In the genomic region with DNA sequence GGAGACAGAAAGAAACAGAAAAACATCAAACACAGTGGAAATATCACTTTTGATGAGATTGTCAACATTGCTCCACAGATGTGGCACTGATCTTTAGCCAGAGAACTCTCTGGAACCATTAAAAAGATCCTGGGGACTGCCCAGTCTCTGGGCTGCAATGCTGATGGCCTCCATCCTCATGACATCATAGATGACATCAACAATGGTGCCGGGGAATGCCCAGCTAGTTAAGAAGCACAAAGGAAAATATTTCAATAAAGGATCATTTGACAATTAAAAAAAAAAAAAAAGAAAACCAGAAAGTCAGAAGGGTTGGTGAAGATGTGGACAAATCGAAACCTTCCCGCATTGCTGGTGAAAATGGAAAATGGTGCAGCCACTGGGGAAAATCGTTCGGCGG, we compare ENCODE assay signal across 28 cellular contexts. TPM values are rescaled to one million over a fixed set of nuclear protein-coding genes. Genes with fewer than 3 reads are reported as not detected.
DNase-seq lines count a peak whose midpoint lies in the region; ATAC-seq, FAIRE-seq and TF ChIP-seq lines count a peak whose summit lies in the region.
"Had no signal": no experiment of that assay in that cellular context is flagged by ENCODE, and none has a peak within 500 bp of the region (broad histone marks: within the 10 kb centered on the region; RNA-seq: fewer than 3 reads in every experiment).

No MANE protein-coding gene starts in this region.

- in situ Hi-C loops in IMR-90 (cut with MboI; ENCODE audit: low sequenced_read_pairs), result loop anchor here (5.0 kb wide), 1 partner anchor 399 kb away; no protein-coding TSS in a partner anchor

- CTCF ChIA-PET in HEK293 (lab: Yijun Ruan, JAX), result interaction anchor here (0.6 to 1.3 kb wide), 2 partner anchors 8 to 550 kb away, joined by 3 to 5 read pairs; no protein-coding TSS in a partner anchor
- CTCF ChIA-PET in IMR-90 (lab: Yijun Ruan, JAX), result no interaction called here

- H4K20me1 ChIP-seq in IMR-90 (ENCODE audit: insufficient read depth, low read length) (no peaks in the 10 kb centered on the region), H9 (ENCODE audit: control insufficient read depth, insufficient read depth, insufficient read length) (no peaks in the 10 kb centered on the region)

- intact Hi-C loops in IMR-90 (cut with micrococcal nuclease), result no loop called here

- no peak overlapping the region for H2BK5ac ChIP-seq in IMR-90 (ENCODE audit: low read depth, low read length, poor library complexity, severe bottlenecking)
- H2BK5ac ChIP-seq in H9 (ENCODE audit: insufficient read length, low read length), result no peak overlapping the region

- no TSS peak for BruUV-seq in IMR-90 (replicated peaks; lab: Mats Ljungman, UMichigan)

- H3K18ac ChIP-seq in IMR-90 (ENCODE audit: low read depth, low read length), result no peak overlapping the region
- H3K18ac ChIP-seq in H9 (ENCODE audit: insufficient read length, low read depth, low read length), result no peak overlapping the region

- H3K23ac ChIP-seq in IMR-90 (ENCODE audit: low read depth, low read length) (no peak overlapping the region), H9 (ENCODE audit: insufficient read length, low read depth, low read length) (no peak overlapping the region)

- H3K9me3 ChIP-seq in HEK293 (ENCODE audit: control insufficient read depth, insufficient read depth, low read depth, low read length), result no peaks in the 10 kb centered on the region
- H3K9me3 ChIP-seq in IMR-90 (ENCODE audit: control insufficient read depth, insufficient read depth, low read length), result peaks cover 2% of the 10 kb centered on the region
- H3K9me3 ChIP-seq in H9 (ENCODE audit: control insufficient read depth, low read depth, low read length), result no peaks in the 10 kb centered on the region
- H3K9me3 ChIP-seq: BE2C, BLaER1 had no signal

- H2AFZ ChIP-seq in IMR-90 (replicated peaks; ENCODE audit: low read length, poor library complexity) (no peak overlapping the region), H9 (ENCODE audit: low read length) (no peak overlapping the region)

- H3K27me3 ChIP-seq in IMR-90 (ENCODE audit: control insufficient read depth, insufficient read depth, low read length) (no peaks in the 10 kb centered on the region), H9 (ENCODE audit: insufficient read depth, low read length) (no peaks in the 10 kb centered on the region)

- no peaks in the 10 kb centered on the region for H3K9me3 Mint-ChIP-seq in activated naive CD4-positive, alpha-beta T cell treated with anti-CD3 and anti-CD28 coated beads, Interleukin-2, amount 50 U/mL, for 24 hours
- H3K9me3 Mint-ChIP-seq in activated naive CD4-positive, alpha-beta T cell treated with anti-CD3 and anti-CD28 coated beads, Interleukin-2, amount 50 U/mL, for 72 hours, result peaks cover 0 to 9% of the 10 kb centered on the region in 2 donors
- H3K9me3 Mint-ChIP-seq in glutamatergic neuron (ENCODE audit: unreplicated experiment), result peaks cover 4% of the 10 kb centered on the region
- no peaks in the 10 kb centered on the region; a peak in 2 of 5 replicates for H3K9me3 Mint-ChIP-seq in H9
- H3K9me3 Mint-ChIP-seq: CD4-positive, alpha-beta memory T cell; CD8-positive, alpha-beta memory T cell had no signal

- no peak overlapping the region for H2BK15ac ChIP-seq in IMR-90 (ENCODE audit: low read depth, low read length)
- no peak overlapping the region for H2BK15ac ChIP-seq in H9 (ENCODE audit: low read depth, low read length)

- H3K4ac ChIP-seq in IMR-90 (ENCODE audit: low read depth, low read length) (no peak overlapping the region), H9 (ENCODE audit: low read depth, low read length) (no peak overlapping the region)

- H3K9me1 ChIP-seq in IMR-90 (ENCODE audit: insufficient read depth, low read length), result no peaks in the 10 kb centered on the region

- H3K4me1 Mint-ChIP-seq in activated naive CD4-positive, alpha-beta T cell treated with anti-CD3 and anti-CD28 coated beads, Interleukin-2, amount 50 U/mL, for 24 hours, result peaks cover 11% of the 10 kb centered on the region
- H3K4me1 Mint-ChIP-seq in glutamatergic neuron (ENCODE audit: low read depth, unreplicated experiment) (peaks cover 4% of the 10 kb centered on the region), H9 (peaks cover 9 to 10% of the 10 kb centered on the region in 2 experiments)

- no peak overlapping the region for H3K14ac ChIP-seq in IMR-90 (replicated peaks; ENCODE audit: low read depth, low read length)
- H3K14ac ChIP-seq in H9 (ENCODE audit: insufficient read depth, low read length), result no peak overlapping the region

- no peak overlapping the region for H2AK9ac ChIP-seq in IMR-90 (replicated peaks; ENCODE audit: low read depth, low read length, poor library complexity)

- peaks cover 3% of the 10 kb centered on the region for H3K27me3 Mint-ChIP-seq in activated naive CD4-positive, alpha-beta T cell treated with anti-CD3 and anti-CD28 coated beads, Interleukin-2, amount 50 U/mL, for 24 hours
- peaks cover 9% of the 10 kb centered on the region for H3K27me3 Mint-ChIP-seq in glutamatergic neuron (ENCODE audit: unreplicated experiment)
- peaks cover 7% of the 10 kb centered on the region for H3K27me3 Mint-ChIP-seq in H9 (ENCODE audit: low read depth)

- H2BK120ac ChIP-seq in IMR-90 (ENCODE audit: low read depth, low read length), result no peak overlapping the region
- no peak overlapping the region for H2BK120ac ChIP-seq in H9 (ENCODE audit: low read depth, low read length, poor library complexity, severe bottlenecking)

- FAIRE-seq in urothelium cell line (lab: Jason Lieb, UNC), result peak; percentile 27
- FAIRE-seq: A204.1, GM12878, GM12892, GM18507 had no signal

- no peak overlapping the region for H2AK5ac ChIP-seq in IMR-90 (ENCODE audit: low read depth, low read length)
- no peak overlapping the region for H2AK5ac ChIP-seq in H9 (ENCODE audit: insufficient read length, low read length)

- H4K8ac ChIP-seq in IMR-90 (ENCODE audit: low read depth in 2 of 2, low read length in 2 of 2) (no peak overlapping the region), H9 (replicated peaks; ENCODE audit: insufficient read length, low read depth, low read length) (no peak overlapping the region)

- no peak for ATAC-seq in activated naive CD4-positive, alpha-beta T cell treated with anti-CD3 and anti-CD28 coated beads, Interleukin-2, amount 50 U/mL, for 72 hours
- ATAC-seq in IMR-90 (ENCODE audit: low read depth), result no peak
- ATAC-seq: GM12878 had no signal

- TF ChIP-seq CTCF in HEK293 (tag by site-specific recombination; IDR thresholded peaks at IDR 0.05) (no peak), IMR-90 (conservative IDR thresholded peaks at IDR 0.05; ENCODE audit: low read depth, low read length) (no peak), glutamatergic neuron (IDR thresholded peaks at IDR 0.05; ENCODE audit: partially characterized antibody, unreplicated experiment) (no peak), H9 (conservative IDR thresholded peaks at IDR 0.05) (no peak)

- no peak for TF ChIP-seq POLR2A in IMR-90 (IDR thresholded peaks at IDR 0.05; ENCODE audit: low read depth, low read length)

- no peaks in the 10 kb centered on the region for H3K79me1 ChIP-seq in IMR-90 (ENCODE audit: low read depth in 1 of 2, low read length in 2 of 2)
- H3K79me1 ChIP-seq in H9 (ENCODE audit: insufficient read depth, low read depth, low read length, poor library complexity, severe bottlenecking), result no peaks in the 10 kb centered on the region

- peak overlapping the region; percentile 35 for H3K27ac Mint-ChIP-seq in activated naive CD4-positive, alpha-beta T cell treated with anti-CD3 and anti-CD28 coated beads, Interleukin-2, amount 50 U/mL, for 24 hours
- H3K27ac Mint-ChIP-seq in activated naive CD4-positive, alpha-beta T cell treated with anti-CD3 and anti-CD28 coated beads, Interleukin-2, amount 50 U/mL, for 72 hours, result no peak overlapping the region
- H3K27ac Mint-ChIP-seq in glutamatergic neuron (ENCODE audit: unreplicated experiment) (no peak overlapping the region), H9 (no peak overlapping the region)
- H3K27ac Mint-ChIP-seq: CD14-positive monocyte; CD4-positive, alpha-beta memory T cell; CD4-positive, CD25-positive, alpha-beta regulatory T cell; CD8-positive, alpha-beta memory T cell had no signal

- no peak overlapping the region for H2BK12ac ChIP-seq in H9 (ENCODE audit: insufficient read length, low read depth, low read length)

- H3K36me3 ChIP-seq in HEK293 (ENCODE audit: control insufficient read depth in 2 of 2, insufficient read depth in 1 of 2, low read length in 2 of 2) (no peaks in the 10 kb centered on the region), IMR-90 (ENCODE audit: control insufficient read depth, insufficient read depth, low read length) (no peaks in the 10 kb centered on the region)
- H3K36me3 ChIP-seq: BE2C, BLaER1 had no signal

- POLR2A ChIA-PET in HEK293 (lab: Yijun Ruan, JAX), result no interaction called here
- POLR2A ChIA-PET in IMR-90 (lab: Charles Lee; ENCODE audit: unreplicated experiment), result no interaction called here

- H3K27ac ChIP-seq in HEK293 (ENCODE audit: extremely low read depth, low read depth, low read length) (no peak overlapping the region), IMR-90 (ENCODE audit: insufficient read depth, low read length) (no peak overlapping the region), H9 (ENCODE audit: insufficient read length, low read depth, low read length) (no peak overlapping the region)
- H3K27ac ChIP-seq: BLaER1 had no signal

- H3K23me2 ChIP-seq in H9 (ENCODE audit: insufficient read length, low read depth, low read length, poor library complexity, severe bottlenecking), result no peaks in the 10 kb centered on the region

- H3K4me1 ChIP-seq in HEK293 (ENCODE audit: control insufficient read depth, insufficient read depth, low read length), result no peaks in the 10 kb centered on the region
- no peaks in the 10 kb centered on the region for H3K4me1 ChIP-seq in IMR-90 (ENCODE audit: control insufficient read depth, insufficient read depth, low read length)
- H3K4me1 ChIP-seq in H9 (ENCODE audit: insufficient read depth, low read length), result no peaks in the 10 kb centered on the region; the same call in 1 of the 2 replicates
- H3K4me1 ChIP-seq: BE2C had no signal

- H2BK20ac ChIP-seq in IMR-90 (ENCODE audit: low read depth, low read length), result no peak overlapping the region
- H2BK20ac ChIP-seq in H9 (ENCODE audit: low read depth, low read length, poor library complexity, severe bottlenecking), result no peak overlapping the region

- H4K91ac ChIP-seq in IMR-90 (ENCODE audit: insufficient read depth, low read depth, low read length) (no peak overlapping the region), H9 (ENCODE audit: insufficient read length, low read depth, low read length) (no peak overlapping the region)

- no CpG with 5 or more reads among the region's 6 CpGs for WGBS in IMR-90 (ENCODE audit: extremely low coverage in 2 of 2, insufficient read length in 1 of 2), 2 experiments
- no CpG with 5 or more reads among the region's 6 CpGs for WGBS in H9 (ENCODE audit: extremely low coverage, insufficient read length, low lambda C conversion rate)

- H3K36me3 Mint-ChIP-seq in activated naive CD4-positive, alpha-beta T cell treated with anti-CD3 and anti-CD28 coated beads, Interleukin-2, amount 50 U/mL, for 24 hours, result peaks cover 1% of the 10 kb centered on the region
- no peaks in the 10 kb centered on the region for H3K36me3 Mint-ChIP-seq in activated naive CD4-positive, alpha-beta T cell treated with anti-CD3 and anti-CD28 coated beads, Interleukin-2, amount 50 U/mL, for 72 hours
- no peaks in the 10 kb centered on the region for H3K36me3 Mint-ChIP-seq in glutamatergic neuron (ENCODE audit: unreplicated experiment)
- H3K36me3 Mint-ChIP-seq in H9 (ENCODE audit: insufficient read depth in 1 of 3, low read depth in 3 of 3), result no peaks in the 10 kb centered on the region
- H3K36me3 Mint-ChIP-seq: CD14-positive monocyte; CD4-positive, alpha-beta memory T cell; CD4-positive, CD25-positive, alpha-beta regulatory T cell; CD8-positive, alpha-beta memory T cell had no signal

- H3K4me2 ChIP-seq in IMR-90 (ENCODE audit: low read depth, low read length) (no peak overlapping the region), H9 (ENCODE audit: insufficient read depth, insufficient read length, low read length) (no peak overlapping the region)
- H3K4me2 ChIP-seq: BLaER1 had no signal

- H3K4me3 Mint-ChIP-seq in activated naive CD4-positive, alpha-beta T cell treated with anti-CD3 and anti-CD28 coated beads, Interleukin-2, amount 50 U/mL, for 24 hours, result no peak overlapping the region
- H3K4me3 Mint-ChIP-seq in glutamatergic neuron (ENCODE audit: unreplicated experiment) (no peak overlapping the region), H9 (no peak overlapping the region)
- H3K4me3 Mint-ChIP-seq: CD14-positive monocyte; CD4-positive, alpha-beta memory T cell; CD8-positive, alpha-beta memory T cell had no signal

- TF ChIP-seq RAD21 in IMR-90 (IDR thresholded peaks at IDR 0.05; ENCODE audit: low read length), result no peak

- dilution Hi-C loops in IMR-90 (cut with HindIII; ENCODE audit: low sequenced_read_pairs, unreplicated experiment), result no loop called here

- no peak for DNase-seq in activated naive CD4-positive, alpha-beta T cell treated with anti-CD3 and anti-CD28 coated beads, Interleukin-2, amount 50 U/mL, for 72 hours (ENCODE audit: low spot score in 2 of 2)
- DNase-seq in IMR-90 (peak; percentile 16), urothelium cell line (ENCODE audit: low spot score) (no peak), glutamatergic neuron (no peak), H9 (no peak)
- DNase-seq: 8988T; ACHN; BE2C; C1 segment of cervical spinal cord; CD4-positive, alpha-beta memory T cell; CD4-positive, CD25-positive, alpha-beta regulatory T cell; CD8-positive, alpha-beta memory T cell; COR-L47; DMS 273 treated with DMSO at 0.1 percent for 48 hours; DMS153; DMS53; DMS79; DND-41; EL; GDM1 had no signal

- H4K5ac ChIP-seq in IMR-90 (ENCODE audit: low read depth, low read length) (no peak overlapping the region), H9 (ENCODE audit: insufficient read length, low read depth, low read length) (no peak overlapping the region)

- H3K9ac ChIP-seq in IMR-90 (ENCODE audit: low read depth, low read length), result no peak overlapping the region
- no peak overlapping the region for H3K9ac ChIP-seq in H9 (ENCODE audit: extremely low read depth, insufficient read length, low read length)
- H3K9ac ChIP-seq: BLaER1 had no signal

- H3T11ph ChIP-seq in H9 (ENCODE audit: low read length), result no peak overlapping the region

- H3K79me2 ChIP-seq in H9 (ENCODE audit: insufficient read depth, low read length), result no peaks in the 10 kb centered on the region

- H3K4me3 ChIP-seq in HEK293 (ENCODE audit: low read depth, low read length), result no peak overlapping the region
- no peak overlapping the region for H3K4me3 ChIP-seq in IMR-90 (ENCODE audit: insufficient read depth, low read depth, low read length)
- H3K4me3 ChIP-seq: BLaER1, GM12878 had no signal

- no peak overlapping the region for H3K56ac ChIP-seq in IMR-90 (ENCODE audit: extremely low read depth, insufficient read depth, low read length)
- H3K56ac ChIP-seq in H9 (ENCODE audit: insufficient read length, low read depth, low read length), result no peak overlapping the region

RNA-seq across cellular contexts. Expression of a gene that starts 14.9 kb away (rescaled TPM):
- 10 to 100 TPM in 1 of 2 donors, 1 to 10 TPM in 1; 9.7 to 18.5 TPM for total RNA-seq in activated naive CD4-positive, alpha-beta T cell treated with anti-CD3 and anti-CD28 coated beads, Interleukin-2, amount 50 U/mL, for 72 hours
- total RNA-seq in IMR-90 (2012; rRNA removed), result 5.0 and 7.2 TPM in 2 replicates
- polyA plus RNA-seq in IMR-90 (2012; rRNA removed), result 40.3 and 44.2 TPM in 2 replicates
- 36.0 and 41.8 TPM in 2 replicates for polyA plus RNA-seq in IMR-90 (2012; cell fraction: cytosol; rRNA removed)
- polyA plus RNA-seq in IMR-90 (2012; cell fraction: nucleus; rRNA removed; ENCODE audit: low replicate concordance), result 18.8 and 27.5 TPM in 2 replicates
- 24.3 TPM for total RNA-seq in glutamatergic neuron (ENCODE audit: unreplicated experiment)
- total RNA-seq in H9 (2021), result 23.4 and 25.0 TPM in 2 replicates

RNA-seq across cellular contexts. Expression of a gene that starts 58.2 kb away (rescaled TPM):
- 10 to 100 TPM in 1 of 2 donors, 1 to 10 TPM in 1; 6.2 to 13.2 TPM for total RNA-seq in activated naive CD4-positive, alpha-beta T cell treated with anti-CD3 and anti-CD28 coated beads, Interleukin-2, amount 50 U/mL, for 72 hours
- total RNA-seq in IMR-90 (2012; rRNA removed) (18.3 and 22.8 TPM in 2 replicates), glutamatergic neuron (ENCODE audit: unreplicated experiment) (252 TPM), H9 (2021) (26.7 and 27.8 TPM in 2 replicates)
- 32.6 and 36.1 TPM in 2 replicates for polyA plus RNA-seq in IMR-90 (2012; rRNA removed)
- polyA plus RNA-seq in IMR-90 (2012; cell fraction: cytosol; rRNA removed), result 27.3 and 38.0 TPM in 2 replicates
- polyA plus RNA-seq in IMR-90 (2012; cell fraction: nucleus; rRNA removed; ENCODE audit: low replicate concordance), result 37.9 and 82.6 TPM in 2 replicates
